8 cellular contexts compared by ENCODE assay signal in the genomic region with DNA sequence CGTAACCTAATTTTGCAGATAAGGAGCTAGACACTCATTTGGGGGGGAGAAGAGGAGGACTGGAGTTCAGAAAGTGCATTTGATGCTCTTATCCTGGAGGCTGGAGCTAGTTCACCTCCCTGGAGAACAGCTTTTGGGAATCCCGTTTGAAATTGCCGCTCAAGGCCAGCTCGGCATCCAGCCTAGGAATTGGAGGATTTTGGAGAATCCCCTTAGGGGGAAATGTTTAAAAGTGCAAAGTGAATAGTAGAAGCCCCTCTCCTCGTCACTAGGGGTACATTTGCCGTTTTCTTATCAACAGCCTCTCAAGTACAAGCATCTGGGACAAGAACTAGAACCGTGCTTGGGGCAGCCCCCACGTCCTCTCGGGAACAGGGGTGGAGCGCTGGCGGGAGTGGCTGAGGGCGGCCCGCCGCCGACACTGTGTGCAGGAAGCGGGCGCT. TPM values are rescaled to one million over a fixed set of nuclear protein-coding genes. Genes with fewer than 3 reads are reported as not detected.
DNase-seq lines count a peak whose midpoint lies in the region; ATAC-seq and TF ChIP-seq lines count a peak whose summit lies in the region.

No MANE protein-coding gene starts in this region.

- peak overlapping the region; percentile 94 for H3K27ac ChIP-seq in HL-60 (replicated peaks)

- H3K9me3 Mint-ChIP-seq in nephron = no peaks in the 10 kb centered on the region

- H3K27me3 ChIP-seq in HL-60 (ENCODE audit: insufficient read depth, poor library complexity, severe bottlenecking) = no peaks in the 10 kb centered on the region

- ATAC-seq in GM19397 (IDR thresholded peaks at IDR 0.05; ENCODE audit: unreplicated experiment) = peak; percentile 27

- H3K4me3 Mint-ChIP-seq in nephron = peak overlapping the region; percentile 88 to 98 (median 96)

- H3K4me3 ChIP-seq in HL-60 (replicated peaks; ENCODE audit: insufficient read depth, low read length) (peak overlapping the region; percentile 75), epithelial cell of proximal tubule (ENCODE audit: low read depth, low read length) (peak overlapping the region; percentile 76)

- peak overlapping the region; percentile 99 to 100 (median 100) for H3K27ac Mint-ChIP-seq in nephron

- no peaks in the 10 kb centered on the region for H3K27me3 Mint-ChIP-seq in nephron (ENCODE audit: low read depth)

- TF ChIP-seq CTCF in HL-60 (IDR thresholded peaks at IDR 0.05; ENCODE audit: insufficient read depth, low read length) (no peak), epithelial cell of proximal tubule (conservative IDR thresholded peaks at IDR 0.05; ENCODE audit: low read depth, low read length) (no peak), nephron (IDR thresholded peaks at IDR 0.05; ENCODE audit: unreplicated experiment in 3 of 3) (no peak)

- H3K4me1 Mint-ChIP-seq in nephron = peaks cover 26% of the 10 kb centered on the region

- DNase-seq in CD1c-positive myeloid dendritic cell (ENCODE audit: extremely low spot score) = peak; percentile 81
- DNase-seq in HL-60 (ENCODE audit: low read depth in 1 of 2, low spot score in 1 of 2) = no peak
- DNase-seq in activated CD4-positive, alpha-beta T cell treated with anti-CD3 and anti-CD28 coated beads for 48 hours = peak; percentile 65
- DNase-seq in epithelial cell of proximal tubule (ENCODE audit: low read depth) = no peak
- no peak for DNase-seq in SHP77 treated with DMSO at 0.1 percent for 48 hours (lab: John Stamatoyannopoulos, UW)
- DNase-seq in NCI-H2081 (lab: John Stamatoyannopoulos, UW) = no peak

- peaks cover 4% of the 10 kb centered on the region for H3K36me3 Mint-ChIP-seq in nephron (ENCODE audit: low read depth)

RNA-seq across cellular contexts. Expression of a gene that starts 1.3 kb away (rescaled TPM):
- total RNA-seq in epithelial cell of proximal tubule = 59.5 and 74.7 TPM in 2 replicates

RNA-seq across cellular contexts. Expression of a gene that starts 6.7 kb away (rescaled TPM):
- 0.52 and 0.72 TPM in 2 replicates for total RNA-seq in epithelial cell of proximal tubule

Comparison
In these comparisons a context has a peak if more than half of its experiments do, and no peak if none do; other contexts are left out.
1. DNase-seq: peak in CD1c-positive myeloid dendritic cell (single experiment) and activated CD4-positive, alpha-beta T cell treated with anti-CD3 and anti-CD28 coated beads for 48 hours (single experiment); none in HL-60 (0 of 2), epithelial cell of proximal tubule (single experiment), SHP77 treated with DMSO at 0.1 percent for 48 hours (single experiment) and NCI-H2081 (0 of 2).